8 cellular contexts compared by ENCODE assay signal in genomic region chr1:83860506-83861221, GRCh38.
DNase-seq lines count a peak whose midpoint lies in the region; ATAC-seq and TF ChIP-seq lines count a peak whose summit lies in the region.

No MANE protein-coding gene starts in this region.

- no peaks in the 10 kb centered on the region for H3K9me3 Mint-ChIP-seq in activated T-helper 1 cell treated with anti-CD3 and anti-CD28 coated beads, Interleukin-12 subunit alpha, Interleukin-12 subunit beta, Interleukin-2, Interleukin-4 antibody, amounts not matched to agents 30 ng/mL and 10 ng/mL and 1 ng/mL, durations not matched to agents 14 hours and 24 hours and 36 hours
- H3K9me3 Mint-ChIP-seq in neural crest cell = no peaks in the 10 kb centered on the region

- H3K9me3 ChIP-seq in WERI-Rb-1 (ENCODE audit: severe bottlenecking) = no peaks in the 10 kb centered on the region

- peak overlapping the region; percentile 48 for H3K27ac Mint-ChIP-seq in activated T-helper 1 cell treated with anti-CD3 and anti-CD28 coated beads, Interleukin-12 subunit alpha, Interleukin-12 subunit beta, Interleukin-2, Interleukin-4 antibody, amounts not matched to agents 30 ng/mL and 10 ng/mL and 1 ng/mL, durations not matched to agents 14 hours and 24 hours and 36 hours
- no peak overlapping the region for H3K27ac Mint-ChIP-seq in neural crest cell (ENCODE audit: unreplicated experiment)

- H3K27me3 Mint-ChIP-seq in activated T-helper 1 cell treated with anti-CD3 and anti-CD28 coated beads, Interleukin-12 subunit alpha, Interleukin-12 subunit beta, Interleukin-2, Interleukin-4 antibody, amounts not matched to agents 30 ng/mL and 10 ng/mL and 1 ng/mL, durations not matched to agents 14 hours and 24 hours and 36 hours (ENCODE audit: insufficient read depth) = no peaks in the 10 kb centered on the region
- no peaks in the 10 kb centered on the region for H3K27me3 Mint-ChIP-seq in neural crest cell (ENCODE audit: low read depth)

- TF ChIP-seq CTCF in fibroblast of villous mesenchyme (IDR thresholded peaks at IDR 0.05; ENCODE audit: insufficient read depth, low read depth, low read length) (peak; percentile 58), neural crest cell (conservative IDR thresholded peaks at IDR 0.05) (peak; percentile 78), WERI-Rb-1 (IDR thresholded peaks at IDR 0.05; ENCODE audit: low read depth, low read length) (no peak)

- ATAC-seq in GM18511 (IDR thresholded peaks at IDR 0.05; ENCODE audit: unreplicated experiment) = peak; percentile 96
- peak; percentile 94 for ATAC-seq in HG02943 (IDR thresholded peaks at IDR 0.05; ENCODE audit: low read depth, unreplicated experiment)
- ATAC-seq in stimulated activated naive CD8-positive, alpha-beta T cell treated with anti-CD3 and anti-CD28 coated beads, Interleukin-15, Interleukin-2, amounts not matched to agents 100 U/mL and 50 U/mL, for 24 hours = peak; percentile 96

- intact Hi-C loops in activated T-helper 1 cell treated with anti-CD3 and anti-CD28 coated beads, Interleukin-12 subunit alpha, Interleukin-12 subunit beta, Interleukin-2, Interleukin-4 antibody, amounts not matched to agents 30 ng/mL and 10 ng/mL and 1 ng/mL, durations not matched to agents 14 hours and 24 hours and 36 hours (cut with micrococcal nuclease) = loop anchor here (5.0 kb wide), 1 partner anchor 1083 kb away; no protein-coding TSS in a partner anchor

- H3K4me3 ChIP-seq in fibroblast of villous mesenchyme (ENCODE audit: low read depth, low read length) (peak overlapping the region; percentile 54), WERI-Rb-1 (ENCODE audit: low read depth, low read length) (no peak overlapping the region)

- no peaks in the 10 kb centered on the region for H3K36me3 Mint-ChIP-seq in activated T-helper 1 cell treated with anti-CD3 and anti-CD28 coated beads, Interleukin-12 subunit alpha, Interleukin-12 subunit beta, Interleukin-2, Interleukin-4 antibody, amounts not matched to agents 30 ng/mL and 10 ng/mL and 1 ng/mL, durations not matched to agents 14 hours and 24 hours and 36 hours (ENCODE audit: low read depth)
- H3K36me3 Mint-ChIP-seq in neural crest cell (ENCODE audit: low read depth) = no peaks in the 10 kb centered on the region

- H3K27ac ChIP-seq in WERI-Rb-1 = no peak overlapping the region

- H3K4me1 Mint-ChIP-seq in activated T-helper 1 cell treated with anti-CD3 and anti-CD28 coated beads, Interleukin-12 subunit alpha, Interleukin-12 subunit beta, Interleukin-2, Interleukin-4 antibody, amounts not matched to agents 30 ng/mL and 10 ng/mL and 1 ng/mL, durations not matched to agents 14 hours and 24 hours and 36 hours (ENCODE audit: low read depth) = peaks cover 14% of the 10 kb centered on the region
- H3K4me1 Mint-ChIP-seq in neural crest cell = peaks cover 10% of the 10 kb centered on the region

- DNase-seq in NCI-H748 treated with DMSO at 0.1 percent for 48 hours (lab: John Stamatoyannopoulos, UW) (peak; percentile 60), fibroblast of villous mesenchyme (ENCODE audit: low read depth) (peak; percentile 13), neural crest cell (ENCODE audit: low read depth, low spot score) (peak; percentile 50), WERI-Rb-1 (no peak)
- DNase-seq in activated T-helper 1 cell treated with anti-CD3 and anti-CD28 coated beads, Interleukin-12 subunit alpha, Interleukin-12 subunit beta, Interleukin-2, Interleukin-4 antibody, amounts not matched to agents 30 ng/mL and 10 ng/mL and 1 ng/mL, durations not matched to agents 14 hours and 24 hours and 36 hours (ENCODE audit: low spot score) = peak; percentile 60
- peak; percentile 86 for DNase-seq in stimulated activated naive CD8-positive, alpha-beta T cell treated with anti-CD3 and anti-CD28 coated beads, Interleukin-15, Interleukin-2, amounts not matched to agents 100 U/mL and 50 U/mL, for 24 hours

- no peaks in the 10 kb centered on the region for H3K27me3 ChIP-seq in WERI-Rb-1 (ENCODE audit: insufficient read depth, low read depth, severe bottlenecking)

- peak overlapping the region; percentile 80 for H3K4me3 Mint-ChIP-seq in activated T-helper 1 cell treated with anti-CD3 and anti-CD28 coated beads, Interleukin-12 subunit alpha, Interleukin-12 subunit beta, Interleukin-2, Interleukin-4 antibody, amounts not matched to agents 30 ng/mL and 10 ng/mL and 1 ng/mL, durations not matched to agents 14 hours and 24 hours and 36 hours
- no peak overlapping the region for H3K4me3 Mint-ChIP-seq in neural crest cell

- H3K36me3 ChIP-seq in WERI-Rb-1 = no peaks in the 10 kb centered on the region
